8 cellular contexts compared by ENCODE assay signal in the genomic region with DNA sequence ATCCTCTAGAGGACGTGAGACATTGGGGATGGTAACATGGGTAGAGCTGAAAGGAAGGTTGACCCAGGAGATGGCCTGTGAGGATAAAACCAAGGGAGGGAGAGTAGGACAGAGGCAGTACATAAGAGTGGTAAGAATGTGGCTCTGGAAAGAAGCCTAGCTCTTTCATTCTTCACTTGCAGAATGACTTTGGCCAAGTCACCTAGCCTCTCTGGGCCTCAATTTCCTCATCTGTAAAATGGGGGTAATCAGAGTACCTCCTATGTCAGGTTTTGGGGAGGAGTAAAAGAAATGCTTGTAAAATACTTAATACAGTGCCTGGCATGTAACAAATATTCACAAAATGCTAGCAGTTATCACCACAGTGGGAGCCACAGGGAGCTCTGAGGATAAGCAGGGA. TPM values are rescaled to one million over a fixed set of nuclear protein-coding genes. Genes with fewer than 3 reads are reported as not detected.
DNase-seq lines count a peak whose midpoint lies in the region; ATAC-seq, FAIRE-seq and TF ChIP-seq lines count a peak whose summit lies in the region.

No MANE protein-coding gene starts in this region.

- peaks cover 67 to 91% of the 10 kb centered on the region in 2 donors for H3K4me1 Mint-ChIP-seq in natural killer cell

- peak overlapping the region; percentile 59 for H3K4me3 ChIP-seq in AG04450 (ENCODE audit: low read depth, low read length)
- peak overlapping the region; percentile 88 for H3K4me3 ChIP-seq in LNCaP clone FGC (ENCODE audit: low read depth, low read length)
- peak overlapping the region; percentile 76 for H3K4me3 ChIP-seq in coronary artery

- intact Hi-C loops in natural killer cell (cut with micrococcal nuclease), result loop anchor here (5.0 to 10.0 kb wide), 6 partner anchors 91 to 534 kb away; partner anchors contain the start of genes CNTROB, CTC1, EIF5A and PFAS

- H3K27me3 Mint-ChIP-seq in natural killer cell (ENCODE audit: low read depth in 2 of 2), result peaks cover 0 to 8% of the 10 kb centered on the region in 2 donors

- in situ Hi-C loops in G401 (cut with HindIII; ENCODE audit: low sequenced_read_pairs), result no loop called here

- no peaks in the 10 kb centered on the region for H3K9me3 Mint-ChIP-seq in natural killer cell

- H3K27ac ChIP-seq in AG04450 (ENCODE audit: low read depth, low read length) (peak overlapping the region; percentile 99), coronary artery (peak overlapping the region; percentile 93)

- peaks cover 4% of the 10 kb centered on the region; the same call in 1 of the 2 replicates for H3K9me3 ChIP-seq in AG04450 (ENCODE audit: control insufficient read depth, insufficient read depth, low read length)

- no peak for TF ChIP-seq POLR2A in GM12892 (IDR thresholded peaks at IDR 0.05; ENCODE audit: low read depth, low read length)

- POLR2A ChIA-PET in AG04450 (lab: Yijun Ruan, JAX), result no interaction called here

- CTCF ChIA-PET in AG04450 (lab: Charles Lee), result interaction anchor here (1.0 kb wide), 1 partner anchor 11 kb away, joined by 3 read pairs; no protein-coding TSS in a partner anchor

- FAIRE-seq in GM12892 (lab: Jason Lieb, UNC), result no peak

- TF ChIP-seq CTCF in AG04450 (IDR thresholded peaks at IDR 0.05; ENCODE audit: low read depth, low read length) (no peak), LNCaP clone FGC (IDR thresholded peaks at IDR 0.05; ENCODE audit: control insufficient read depth, extremely low read depth, insufficient read depth) (no peak), coronary artery (IDR thresholded peaks at IDR 0.05) (no peak), natural killer cell (IDR thresholded peaks at IDR 0.05) (no peak)

- no peaks in the 10 kb centered on the region for H3K36me3 Mint-ChIP-seq in natural killer cell

- no peaks in the 10 kb centered on the region for H3K27me3 ChIP-seq in AG04450 (ENCODE audit: control insufficient read depth, insufficient read depth, low read length)

- peak overlapping the region; percentile 100 for H3K4me3 Mint-ChIP-seq in natural killer cell

- no peak for ATAC-seq in natural killer cell
- no peak for ATAC-seq in GM19328 (IDR thresholded peaks at IDR 0.05; ENCODE audit: unreplicated experiment)

- DNase-seq in AG04450 (ENCODE audit: low read depth, low spot score) (no peak), LNCaP clone FGC (ENCODE audit: low read depth) (no peak), coronary artery (ENCODE audit: low spot score) (no peak), natural killer cell (no peak), GM12892 (ENCODE audit: insufficient read length) (no peak), OCI-M2 (lab: John Stamatoyannopoulos, UW; ENCODE audit: unreplicated experiment) (no peak), G401 (ENCODE audit: low spot score) (no peak)

- H3K27ac Mint-ChIP-seq in natural killer cell, result peak overlapping the region; percentile 100

RNA-seq across cellular contexts. Expression of gene KDM6B, which starts 6.9 kb away (rescaled TPM):
- 2.0 and 2.4 TPM in 2 replicates for polyA plus RNA-seq in AG04450 (2011; rRNA removed)
- polyA minus RNA-seq in AG04450 (2011; rRNA and poly(A)+ RNA removed), result 15.3 and 16.4 TPM in 2 replicates
- 100 to 1,000 TPM; 104 to 165 (median 149) TPM for total RNA-seq in natural killer cell
- polyA plus RNA-seq in GM12892 (2012; ENCODE audit: missing spikeins), result 3.9 TPM
- 0.34 and 0.37 TPM in 2 replicates for total RNA-seq in G401 (2014; rRNA removed; shearing (Covaris generic))

RNA-seq across cellular contexts. Expression of gene TMEM88, which starts 14.0 kb away (rescaled TPM):
- 0.29 and 0.45 TPM in 2 replicates for polyA plus RNA-seq in AG04450 (2011; rRNA removed)
- 0.78 TPM in 1 of 2 replicates, not detected in the other for polyA minus RNA-seq in AG04450 (2011; rRNA and poly(A)+ RNA removed)
- total RNA-seq in natural killer cell, result 10 to 100 TPM; 12.7 to 45.5 (median 27.6) TPM
- polyA plus RNA-seq in GM12892 (2012; ENCODE audit: missing spikeins), result 0.76 TPM
- 0.37 TPM in 1 of 2 replicates, not detected in the other for total RNA-seq in G401 (2014; rRNA removed; shearing (Covaris generic))

RNA-seq across cellular contexts. Expression of gene NAA38, which starts 16.5 kb away (rescaled TPM):
- polyA plus RNA-seq in AG04450 (2011; rRNA removed), result 49.3 and 59.0 TPM in 2 replicates
- polyA minus RNA-seq in AG04450 (2011; rRNA and poly(A)+ RNA removed), result 10.9 and 15.8 TPM in 2 replicates
- 10 to 100 TPM; 35.9 to 40.3 (median 37.3) TPM for total RNA-seq in natural killer cell
- 76.3 TPM for polyA plus RNA-seq in GM12892 (2012; ENCODE audit: missing spikeins)
- total RNA-seq in G401 (2014; rRNA removed; shearing (Covaris generic)), result 97.3 and 101 TPM in 2 replicates

RNA-seq across cellular contexts. Expression of gene CYB5D1, which starts 16.9 kb away (rescaled TPM):
- 6.9 and 8.1 TPM in 2 replicates for polyA plus RNA-seq in AG04450 (2011; rRNA removed)
- polyA minus RNA-seq in AG04450 (2011; rRNA and poly(A)+ RNA removed), result 5.3 and 8.7 TPM in 2 replicates
- 10 to 100 TPM; 11.0 to 18.3 (median 11.5) TPM for total RNA-seq in natural killer cell
- polyA plus RNA-seq in GM12892 (2012; ENCODE audit: missing spikeins), result 4.9 TPM
- total RNA-seq in G401 (2014; rRNA removed; shearing (Covaris generic)), result 8.5 and 10.0 TPM in 2 replicates

RNA-seq across cellular contexts. Expression of gene CHD3, which starts 47.7 kb away (rescaled TPM):
- 50.0 and 68.6 TPM in 2 replicates for polyA plus RNA-seq in AG04450 (2011; rRNA removed)
- polyA minus RNA-seq in AG04450 (2011; rRNA and poly(A)+ RNA removed), result 155 and 187 TPM in 2 replicates
- 100 to 1,000 TPM; 215 to 275 (median 218) TPM for total RNA-seq in natural killer cell
- 34.9 TPM for polyA plus RNA-seq in GM12892 (2012; ENCODE audit: missing spikeins)
- 34.1 and 41.5 TPM in 2 replicates for total RNA-seq in G401 (2014; rRNA removed; shearing (Covaris generic))

Comparison
In these comparisons a context has a peak if more than half of its experiments do, and no peak if none do; other contexts are left out.
1. RNA of gene KDM6B, which starts 6.9 kb away (total RNA-seq): 104 to 165 TPM in natural killer cell; 0.34 to 0.37 TPM in G401; every median in the first group is over 10 times any median in the second.
2. RNA of gene TMEM88, which starts 14.0 kb away (total RNA-seq): 12.7 to 45.5 TPM in natural killer cell; 0.37 TPM in G401; every median in the first group is over 10 times any median in the second.
3. Peak in every context shown above with its lines, with median percentiles within 50 percentile points of each other: H3K4me3 ChIP-seq.